ENCODE assay signal across 1 cellular context in genomic region chr17:78107976-78108725, GRCh38.
TF ChIP-seq lines count a peak whose summit lies in the region.

No MANE protein-coding gene starts in this region.

TF ChIP-seq in WTC11, 78 proteins besides CTCF, POLR2A, EP300 and RAD21 (continued from another document):
- TF ChIP-seq STAT6 (CRISPR knock-in tag; conservative IDR thresholded peaks at IDR 0.05; ENCODE audit: low read depth) (no peak), ZMAT4 (CRISPR knock-in tag; IDR thresholded peaks at IDR 0.05) (no peak)
